Comparison of ENCODE assay signal across 1 cellular context in the genomic region with DNA sequence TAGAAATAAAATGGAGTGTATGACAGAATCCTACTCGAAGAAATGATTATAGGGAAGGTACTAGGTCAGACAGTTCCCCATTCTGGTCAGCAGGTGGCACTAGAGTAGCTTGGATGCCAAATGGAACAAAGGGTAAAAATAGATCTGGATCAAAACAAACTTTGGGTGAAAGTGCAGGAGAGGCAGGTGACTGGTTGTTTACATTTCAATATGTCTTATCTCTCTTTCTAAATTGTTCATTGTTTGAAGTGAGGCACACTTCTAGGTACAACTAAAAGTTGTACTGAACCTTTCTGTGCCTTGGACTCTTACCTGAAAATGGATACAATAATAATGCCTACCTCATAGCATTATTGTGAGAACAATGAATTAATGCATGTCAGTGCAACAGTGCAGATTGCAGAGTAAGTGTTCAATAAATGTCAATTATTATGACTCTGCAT.
TF ChIP-seq lines count a peak whose summit lies in the region.

No MANE protein-coding gene starts in this region.

TF ChIP-seq in H1, 55 proteins besides CTCF, POLR2A, EP300 and RAD21:
- TF ChIP-seq POU5F1 (IDR thresholded peaks at IDR 0.05; ENCODE audit: low read depth, low read length) (no peak), TAF1 (IDR thresholded peaks at IDR 0.05; ENCODE audit: low read depth, low read length) (no peak), NRF1 (IDR thresholded peaks at IDR 0.05; ENCODE audit: low read depth, low read length) (0 out of 2 replicates have a peak, but pooled peaks have one; percentile 13)
